In genomic region chr14:71331393-71331792, GRCh38 we compare ENCODE assay signal across 21 cellular contexts. TPM values are rescaled to one million over a fixed set of nuclear protein-coding genes. Genes with fewer than 3 reads are reported as not detected.
DNase-seq lines count a peak whose midpoint lies in the region; ATAC-seq and TF ChIP-seq lines count a peak whose summit lies in the region.
"Had no signal": no experiment of that assay in that cellular context is flagged by ENCODE, and none has a peak within 500 bp of the region (broad histone marks: within the 10 kb centered on the region; RNA-seq: fewer than 3 reads in every experiment).

No MANE protein-coding gene starts in this region.

- TF ChIP-seq CTCF in natural killer cell (IDR thresholded peaks at IDR 0.05) (no peak), mucosa of descending colon (IDR thresholded peaks at IDR 0.05) (no peak), dorsolateral prefrontal cortex (IDR thresholded peaks at IDR 0.05 in 54 of 56, conservative IDR thresholded peaks at IDR 0.05 in 2 of 56; ENCODE audit: low read depth in 1 of 56, partially characterized antibody in 56 of 56) (no peak)

- peaks cover 7% of the 10 kb centered on the region for H3K36me3 Mint-ChIP-seq in natural killer cell treated with Interleukin-12 subunit alpha and Interleukin-12 subunit beta and Interleukin-15 and Interleukin-18, amount 100 ng/mL, for 72 hours
- no peaks in the 10 kb centered on the region for H3K36me3 Mint-ChIP-seq in natural killer cell
- H3K36me3 Mint-ChIP-seq in activated T-helper 17 cell treated with anti-CD3 and anti-CD28 coated beads, Interleukin-2, amount 50 U/mL, for 72 hours (ENCODE audit: low read depth): peaks cover 5% of the 10 kb centered on the region

- H3K27me3 ChIP-seq in dorsolateral prefrontal cortex: no peaks in the 10 kb centered on the region
- H3K27me3 ChIP-seq: cardiac muscle cell, gastroesophageal sphincter, ovary, right atrium auricular region had no signal

- H3K27me3 Mint-ChIP-seq in natural killer cell treated with Interleukin-12 subunit alpha and Interleukin-12 subunit beta and Interleukin-15 and Interleukin-18, amount 100 ng/mL, for 72 hours: no peaks in the 10 kb centered on the region
- no peaks in the 10 kb centered on the region for H3K27me3 Mint-ChIP-seq in natural killer cell (ENCODE audit: low read depth in 2 of 2)
- H3K27me3 Mint-ChIP-seq in activated T-helper 17 cell treated with anti-CD3 and anti-CD28 coated beads, Interleukin-2, amount 50 U/mL, for 72 hours: no peaks in the 10 kb centered on the region

- no peak overlapping the region for H3K4me3 ChIP-seq in mucosa of descending colon
- H3K4me3 ChIP-seq in dorsolateral prefrontal cortex: no peak overlapping the region
- H3K4me3 ChIP-seq: cardiac muscle cell, gastroesophageal sphincter, ovary, right atrium auricular region had no signal

- H3K4me1 Mint-ChIP-seq in natural killer cell treated with Interleukin-12 subunit alpha and Interleukin-12 subunit beta and Interleukin-15 and Interleukin-18, amount 100 ng/mL, for 72 hours (ENCODE audit: low read depth in 2 of 2): peaks cover 41 to 61% of the 10 kb centered on the region in 2 donors
- peaks cover 33 to 46% of the 10 kb centered on the region in 2 donors for H3K4me1 Mint-ChIP-seq in natural killer cell
- peaks cover 53% of the 10 kb centered on the region for H3K4me1 Mint-ChIP-seq in activated T-helper 17 cell treated with anti-CD3 and anti-CD28 coated beads, Interleukin-2, amount 50 U/mL, for 72 hours

- H3K4me1 ChIP-seq in mucosa of descending colon (ENCODE audit: low read depth): no peaks in the 10 kb centered on the region
- H3K4me1 ChIP-seq: right atrium auricular region had no signal

- peaks cover 5% of the 10 kb centered on the region for H3K9me3 Mint-ChIP-seq in natural killer cell treated with Interleukin-12 subunit alpha and Interleukin-12 subunit beta and Interleukin-15 and Interleukin-18, amount 100 ng/mL, for 72 hours
- H3K9me3 Mint-ChIP-seq in natural killer cell: no peaks in the 10 kb centered on the region
- H3K9me3 Mint-ChIP-seq in activated T-helper 17 cell treated with anti-CD3 and anti-CD28 coated beads, Interleukin-2, amount 50 U/mL, for 72 hours: no peaks in the 10 kb centered on the region
- H3K9me3 Mint-ChIP-seq: CD8-positive, alpha-beta T cell had no signal

- H3K36me3 ChIP-seq in mucosa of descending colon (ENCODE audit: low read depth): no peaks in the 10 kb centered on the region
- H3K36me3 ChIP-seq: cardiac muscle cell, gastroesophageal sphincter, ovary, right atrium auricular region had no signal

- ATAC-seq in natural killer cell treated with Interleukin-12 subunit alpha and Interleukin-12 subunit beta and Interleukin-15 and Interleukin-18, amount 100 ng/mL, for 72 hours: peak; percentile 79 to 81
- ATAC-seq in natural killer cell (no peak), mucosa of descending colon (peak; percentile 23), GM18868 (IDR thresholded peaks at IDR 0.05; ENCODE audit: unreplicated experiment) (no peak), HG03460 (IDR thresholded peaks at IDR 0.05; ENCODE audit: unreplicated experiment) (no peak), GM18517 (IDR thresholded peaks at IDR 0.05; ENCODE audit: unreplicated experiment) (no peak)
- no peak for ATAC-seq in activated T-helper 17 cell treated with anti-CD3 and anti-CD28 coated beads, Interleukin-2, amount 50 U/mL, for 72 hours (replicated peaks)
- ATAC-seq: CD8-positive, alpha-beta T cell; gastroesophageal sphincter had no signal

- peak overlapping the region; percentile 69 to 82 for H3K27ac Mint-ChIP-seq in natural killer cell treated with Interleukin-12 subunit alpha and Interleukin-12 subunit beta and Interleukin-15 and Interleukin-18, amount 100 ng/mL, for 72 hours
- H3K27ac Mint-ChIP-seq in natural killer cell: no peak overlapping the region
- H3K27ac Mint-ChIP-seq in activated T-helper 17 cell treated with anti-CD3 and anti-CD28 coated beads, Interleukin-2, amount 50 U/mL, for 72 hours: peak overlapping the region; percentile 70
- H3K27ac Mint-ChIP-seq: CD8-positive, alpha-beta T cell; T-helper 2 cell treated with Interferon-gamma antibody and Interleukin-4, amounts not matched to agents 5 μg/mL and 100 μg/mL, for 36 hours had no signal

- intact Hi-C loops in natural killer cell (cut with micrococcal nuclease) (no loop called here), mucosa of descending colon (cut with DNase I, micrococcal nuclease) (no loop called here), dorsolateral prefrontal cortex (cut with DNase I) (no loop called here)

- no peak overlapping the region for H3K27ac ChIP-seq in dorsolateral prefrontal cortex
- H3K27ac ChIP-seq: cardiac muscle cell, gastroesophageal sphincter, ovary, right atrium auricular region had no signal

- H3K4me3 Mint-ChIP-seq in natural killer cell treated with Interleukin-12 subunit alpha and Interleukin-12 subunit beta and Interleukin-15 and Interleukin-18, amount 100 ng/mL, for 72 hours: peak overlapping the region; percentile 65
- H3K4me3 Mint-ChIP-seq in natural killer cell: no peak overlapping the region
- peak overlapping the region; percentile 35 for H3K4me3 Mint-ChIP-seq in activated T-helper 17 cell treated with anti-CD3 and anti-CD28 coated beads, Interleukin-2, amount 50 U/mL, for 72 hours
- H3K4me3 Mint-ChIP-seq: CD8-positive, alpha-beta T cell; T-helper 2 cell treated with Interferon-gamma antibody and Interleukin-4, amounts not matched to agents 5 μg/mL and 100 μg/mL, for 36 hours had no signal

- no peak for DNase-seq in natural killer cell treated with Interleukin-12 subunit alpha and Interleukin-12 subunit beta and Interleukin-15 and Interleukin-18, amount 100 ng/mL, for 72 hours (ENCODE audit: low spot score)
- DNase-seq in natural killer cell: no peak
- DNase-seq in mucosa of descending colon: no peak
- no peak for DNase-seq in dorsolateral prefrontal cortex
- DNase-seq: activated CD4-positive, CD25-positive, alpha-beta regulatory T cell; activated gamma-delta T cell treated with Interleukin-2 at 50 U/mL for 16 hours; amygdala; CD8-positive, alpha-beta T cell; DMS153; kidney; NCI-H1417 treated with DMSO at 0.1 percent for 48 hours; NCI-H510A treated with DMSO at 0.1 percent for 48 hours; ovary had no signal

- H3K9me3 ChIP-seq in mucosa of descending colon: no peaks in the 10 kb centered on the region
- H3K9me3 ChIP-seq: gastroesophageal sphincter, ovary, right atrium auricular region had no signal

RNA-seq across cellular contexts. Expression of gene SIPA1L1, which starts 11.1 kb away (rescaled TPM):
- total RNA-seq in natural killer cell treated with Interleukin-12 subunit alpha and Interleukin-12 subunit beta and Interleukin-15 and Interleukin-18, amount 100 ng/mL, for 72 hours: 10 to 100 TPM; 54.6 to 69.5 TPM
- total RNA-seq in natural killer cell (10 to 100 TPM; 43.6 to 61.7 (median 45.3) TPM), mucosa of descending colon (10 to 100 TPM; 56.6 to 65.3 (median 59.9) TPM), dorsolateral prefrontal cortex (100 to 1,000 TPM; 102 to 236 (median 169) TPM)
- total RNA-seq in activated T-helper 17 cell treated with anti-CD3 and anti-CD28 coated beads, Interleukin-2, amount 50 U/mL, for 72 hours: 10 to 100 TPM; 43.3 to 51.9 TPM

Comparison
In these comparisons a context has a peak if more than half of its experiments do, and no peak if none do; other contexts are left out.
1. ATAC-seq: peak in natural killer cell treated with Interleukin-12 subunit alpha and Interleukin-12 subunit beta and Interleukin-15 and Interleukin-18, amount 100 ng/mL, for 72 hours (2 of 2) and mucosa of descending colon (single experiment); none in natural killer cell (0 of 3), activated T-helper 17 cell treated with anti-CD3 and anti-CD28 coated beads, Interleukin-2, amount 50 U/mL, for 72 hours (single experiment), GM18868 (single experiment), HG03460 (single experiment) and GM18517 (single experiment).
2. H3K27ac Mint-ChIP-seq: peak in natural killer cell treated with Interleukin-12 subunit alpha and Interleukin-12 subunit beta and Interleukin-15 and Interleukin-18, amount 100 ng/mL, for 72 hours (2 of 2) and activated T-helper 17 cell treated with anti-CD3 and anti-CD28 coated beads, Interleukin-2, amount 50 U/mL, for 72 hours (single experiment); none in natural killer cell (0 of 2).